ENCODE assay signal across 8 cellular contexts in genomic region chr1:8031176-8031785, GRCh38. TPM values are rescaled to one million over a fixed set of nuclear protein-coding genes. Genes with fewer than 3 reads are reported as not detected.
DNase-seq lines count a peak whose midpoint lies in the region; ATAC-seq, FAIRE-seq and TF ChIP-seq lines count a peak whose summit lies in the region.

No MANE protein-coding gene starts in this region.

- H3K27me3 ChIP-seq in esophagus muscularis mucosa, result no peaks in the 10 kb centered on the region
- peaks cover 0 to 13% (median 0%) of the 10 kb centered on the region in 7 donors for H3K27me3 ChIP-seq in spleen (replicated peaks in 1 of 7)

- H3K9me3 ChIP-seq in esophagus muscularis mucosa (no peaks in the 10 kb centered on the region), spleen (no peaks in the 10 kb centered on the region)

- peaks cover 22 to 54% (median 46%) of the 10 kb centered on the region in 4 donors for H3K4me1 ChIP-seq in esophagus muscularis mucosa
- peaks cover 0 to 27% (median 7%) of the 10 kb centered on the region in 6 donors for H3K4me1 ChIP-seq in spleen

- DNase-seq in AG20443 (ENCODE audit: low spot score) (peak; percentile 39), RCC 7860 (ENCODE audit: low spot score) (peak; percentile 52), esophagus muscularis mucosa (ENCODE audit: extremely low spot score) (no peak), spleen (no peak)

- H3K36me3 ChIP-seq in esophagus muscularis mucosa (no peaks in the 10 kb centered on the region), spleen (no peaks in the 10 kb centered on the region)

- no peak for TF ChIP-seq EP300 in esophagus muscularis mucosa (IDR thresholded peaks at IDR 0.05)

- 63% methylated on average over 9 of the region's 9 CpGs for WGBS in esophagus muscularis mucosa
- 69 to 85% (median 77%) methylated on average over 9 of the region's 9 CpGs for WGBS in spleen, 5 donors

- intact Hi-C loops in esophagus muscularis mucosa (cut with DNase I), result no loop called here
- intact Hi-C loops in spleen (cut with DNase I; ENCODE audit: low total_unique reads), result no loop called here

- no peak for TF ChIP-seq POLR2A in esophagus muscularis mucosa (IDR thresholded peaks at IDR 0.05; ENCODE audit: low read depth)
- TF ChIP-seq POLR2A in spleen (IDR thresholded peaks at IDR 0.05), result no peak

- H3K27ac ChIP-seq in esophagus muscularis mucosa (replicated peaks in 1 of 4), result peak overlapping the region; percentile 52 to 96 (median 92)
- no peak overlapping the region for H3K27ac ChIP-seq in spleen

- no peak for ATAC-seq in GM18498 (IDR thresholded peaks at IDR 0.05; ENCODE audit: unreplicated experiment)
- ATAC-seq in HG03571 (IDR thresholded peaks at IDR 0.05; ENCODE audit: unreplicated experiment), result no peak
- no peak for ATAC-seq in GM18868 (IDR thresholded peaks at IDR 0.05; ENCODE audit: unreplicated experiment)

- H3K4me3 ChIP-seq in esophagus muscularis mucosa, result no peak overlapping the region
- H3K4me3 ChIP-seq in spleen, result no peak overlapping the region

- TF ChIP-seq CTCF in GM12873 (IDR thresholded peaks at IDR 0.05; ENCODE audit: insufficient read depth, low read depth, low read length, missing control alignments), result peak; percentile 40
- TF ChIP-seq CTCF in esophagus muscularis mucosa (IDR thresholded peaks at IDR 0.05), result peak; percentile 74 to 89 (median 78)
- peak in 10 of 11 experiments; percentile 40 to 75 (median 62) for TF ChIP-seq CTCF in spleen (IDR thresholded peaks at IDR 0.05 in 8 of 11, conservative IDR thresholded peaks at IDR 0.05 in 3 of 11)

- peak; percentile 80 for FAIRE-seq in RCC 7860 (lab: Jason Lieb, UNC)

RNA-seq across cellular contexts. Expression of gene ERRFI1, which starts 5.2 kb away (rescaled TPM):
- total RNA-seq in esophagus muscularis mucosa, result 100 to 1,000 TPM; 308 to 587 (median 435) TPM
- total RNA-seq in spleen, result 10 to 100 TPM in 2 of 7 donors, 1 to 10 TPM in 5; 7.6 to 12.5 (median 8.5) TPM
- polyA plus RNA-seq in spleen, result 1 to 10 TPM; 2.0 to 5.7 (median 5.0) TPM

Comparison
In these comparisons a context has a peak if more than half of its experiments do, and no peak if none do; other contexts are left out.
1. DNase-seq: peak in AG20443 (single experiment) and RCC 7860 (single experiment); none in esophagus muscularis mucosa (single experiment) and spleen (single experiment).
2. H3K27ac ChIP-seq: peak in esophagus muscularis mucosa (4 of 4); none in spleen (0 of 8).
3. RNA of gene ERRFI1, which starts 5.2 kb away (total RNA-seq): 308 to 587 TPM in esophagus muscularis mucosa; 7.6 to 12.5 TPM in spleen; every median in the first group is over 10 times any median in the second.
4. Peak in every context shown above with its lines, with median percentiles within 50 percentile points of each other: CTCF ChIP-seq.